Comparison of ENCODE assay signal across 12 cellular contexts in genomic region chr5:3600106-3600997, GRCh38. TPM values are rescaled to one million over a fixed set of nuclear protein-coding genes. Genes with fewer than 3 reads are reported as not detected.
DNase-seq lines count a peak whose midpoint lies in the region; ATAC-seq and TF ChIP-seq lines count a peak whose summit lies in the region.
"Had no signal": no experiment of that assay in that cellular context is flagged by ENCODE, and none has a peak within 500 bp of the region (broad histone marks: within the 10 kb centered on the region; RNA-seq: fewer than 3 reads in every experiment).

No MANE protein-coding gene starts in this region.

- H4K8ac ChIP-seq in mesenchymal stem cell (ENCODE audit: low read length) = no peak overlapping the region

- peaks cover 24% of the 10 kb centered on the region for H3K4me1 Mint-ChIP-seq in endodermal cell

- H3K4me2 ChIP-seq in mesenchymal stem cell (ENCODE audit: low read length, poor library complexity, severe bottlenecking) = no peak overlapping the region
- H3K4me2 ChIP-seq in Karpas-422 (ENCODE audit: low read depth, low read length, poor library complexity, severe bottlenecking) = no peak overlapping the region

- H3K9me2 ChIP-seq in Karpas-422 (replicated peaks; ENCODE audit: insufficient read depth, low read length) = no peaks in the 10 kb centered on the region

- no peaks in the 10 kb centered on the region for H3K9me3 Mint-ChIP-seq in endodermal cell

- no peak overlapping the region for H3K27ac ChIP-seq in endodermal cell (ENCODE audit: low read depth, low read length)
- no peak overlapping the region for H3K27ac ChIP-seq in mesenchymal stem cell (ENCODE audit: low read length, poor library complexity, severe bottlenecking)
- no peak overlapping the region for H3K27ac ChIP-seq in tibial nerve
- H3K27ac ChIP-seq in body of pancreas = no peak overlapping the region
- H3K27ac ChIP-seq in Karpas-422 (ENCODE audit: low read length) = no peak overlapping the region
- H3K27ac ChIP-seq: dorsolateral prefrontal cortex had no signal

- no peak for ATAC-seq in GM21619 (IDR thresholded peaks at IDR 0.05; ENCODE audit: unreplicated experiment)
- ATAC-seq in body of pancreas = no peak

- H3K9ac ChIP-seq in endodermal cell (ENCODE audit: extremely low read depth, low read length, poor library complexity, severe bottlenecking) (no peak overlapping the region), mesenchymal stem cell (ENCODE audit: low read length) (peak overlapping the region; percentile 49), Karpas-422 (ENCODE audit: low read length) (no peak overlapping the region)

- H2AFZ ChIP-seq in mesenchymal stem cell (ENCODE audit: low read depth, low read length) (no peak overlapping the region), Karpas-422 (ENCODE audit: low read length) (no peak overlapping the region)

- H2BK12ac ChIP-seq in mesenchymal stem cell (ENCODE audit: low read length in 2 of 2) = no peak overlapping the region

- peaks cover 6% of the 10 kb centered on the region for H3K4me1 ChIP-seq in endodermal cell (ENCODE audit: control insufficient read depth, insufficient read depth, low read length)
- peaks cover 10% of the 10 kb centered on the region for H3K4me1 ChIP-seq in mesenchymal stem cell (ENCODE audit: control insufficient read depth, insufficient read depth, low read depth, low read length)
- peaks cover 0 to 58% (median 11%) of the 10 kb centered on the region in 4 donors for H3K4me1 ChIP-seq in tibial nerve
- peaks cover 35% of the 10 kb centered on the region for H3K4me1 ChIP-seq in body of pancreas
- H3K4me1 ChIP-seq in Karpas-422 (ENCODE audit: low read length) = no peaks in the 10 kb centered on the region

- H3K27me3 ChIP-seq in endodermal cell (ENCODE audit: control insufficient read depth, insufficient read depth, low read length, poor library complexity, severe bottlenecking) (peaks cover 94% of the 10 kb centered on the region), mesenchymal stem cell (ENCODE audit: control insufficient read depth in 1 of 2, insufficient read depth in 1 of 2, low read length in 2 of 2) (peaks cover 0 to 81% of the 10 kb centered on the region in 2 experiments), tibial nerve (peaks cover 0 to 94% of the 10 kb centered on the region in 2 donors), body of pancreas (peaks cover 0 to 32% of the 10 kb centered on the region in 2 donors), Karpas-422 (ENCODE audit: low read length) (no peaks in the 10 kb centered on the region)

- no peak overlapping the region for H3K27ac Mint-ChIP-seq in endodermal cell

- no peak overlapping the region for H3K14ac ChIP-seq in mesenchymal stem cell (ENCODE audit: low read length in 2 of 2)

- no peaks in the 10 kb centered on the region for H3K36me3 Mint-ChIP-seq in endodermal cell (ENCODE audit: low read depth)

- WGBS in endodermal cell (ENCODE audit: insufficient coverage in 1 of 2, insufficient read length in 1 of 2), 2 experiments = 7 to 53% methylated on average over 6 to 66 of the region's 66 CpGs
- 1% methylated on average over 41 of the region's 66 CpGs for WGBS in mesenchymal stem cell
- WGBS in tibial nerve, 2 donors = 8 to 14% methylated on average over 42 to 51 of the region's 66 CpGs
- 0 to 2% methylated on average over 1 to 65 of the region's 66 CpGs for WGBS in body of pancreas, 2 donors

- H4K20me1 ChIP-seq in Karpas-422 (ENCODE audit: insufficient read depth, low read depth, low read length) = no peaks in the 10 kb centered on the region

- H2AK5ac ChIP-seq in mesenchymal stem cell (ENCODE audit: low read length, severe bottlenecking) = no peak overlapping the region

- no peak overlapping the region for H4K91ac ChIP-seq in mesenchymal stem cell (ENCODE audit: low read length)

- H2BK5ac ChIP-seq in mesenchymal stem cell (ENCODE audit: low read depth, low read length, poor library complexity, severe bottlenecking) = no peak overlapping the region

- no peak overlapping the region for H3K18ac ChIP-seq in mesenchymal stem cell (ENCODE audit: low read depth in 1 of 2, low read length in 2 of 2)

- no peak overlapping the region for H2BK15ac ChIP-seq in mesenchymal stem cell (ENCODE audit: low read depth, poor library complexity, severe bottlenecking)

- TF ChIP-seq CTCF in endodermal cell (conservative IDR thresholded peaks at IDR 0.05) = no peak
- no peak for TF ChIP-seq CTCF in tibial nerve (IDR thresholded peaks at IDR 0.05)
- no peak for TF ChIP-seq CTCF in body of pancreas (IDR thresholded peaks at IDR 0.05)

- H3K79me1 ChIP-seq in mesenchymal stem cell (replicated peaks; ENCODE audit: low read length, poor library complexity, severe bottlenecking) = no peaks in the 10 kb centered on the region

- no peak overlapping the region for H2BK120ac ChIP-seq in mesenchymal stem cell (ENCODE audit: low read depth, low read length)

- intact Hi-C loops in body of pancreas (cut with DNase I) = no loop called here

- no peak overlapping the region for H3K23ac ChIP-seq in mesenchymal stem cell (ENCODE audit: low read length in 2 of 2)

- H3K36me3 ChIP-seq in endodermal cell (ENCODE audit: control insufficient read depth, insufficient read depth, low read length) = no peaks in the 10 kb centered on the region
- H3K36me3 ChIP-seq in mesenchymal stem cell (ENCODE audit: control insufficient read depth in 1 of 2, insufficient read depth in 2 of 2, low read depth in 1 of 2, low read length in 2 of 2) = no peaks in the 10 kb centered on the region
- no peaks in the 10 kb centered on the region for H3K36me3 ChIP-seq in tibial nerve
- H3K36me3 ChIP-seq in body of pancreas (replicated peaks in 1 of 2; ENCODE audit: insufficient read depth in 1 of 2, low read depth in 2 of 2) = no peaks in the 10 kb centered on the region
- H3K36me3 ChIP-seq in Karpas-422 (ENCODE audit: insufficient read depth, low read length) = no peaks in the 10 kb centered on the region

- peak overlapping the region; percentile 60 for H3K4me3 ChIP-seq in endodermal cell (ENCODE audit: low read length)
- H3K4me3 ChIP-seq in mesenchymal stem cell (ENCODE audit: insufficient read depth in 1 of 2, low read depth in 1 of 2, low read length in 2 of 2) = peak overlapping the region in 1 of 2 experiments; percentile 56
- peak overlapping the region in 1 of 4 donors; percentile 24 for H3K4me3 ChIP-seq in tibial nerve
- H3K4me3 ChIP-seq in body of pancreas = no peak overlapping the region
- no peak overlapping the region for H3K4me3 ChIP-seq in Karpas-422 (ENCODE audit: low read length)
- H3K4me3 ChIP-seq: lung had no signal

- no peaks in the 10 kb centered on the region for H3K79me2 ChIP-seq in Karpas-422 (ENCODE audit: low read length)

- peak overlapping the region; percentile 59 for H3K4me3 Mint-ChIP-seq in endodermal cell

- H3K27me3 Mint-ChIP-seq in endodermal cell (ENCODE audit: insufficient read depth) = peaks cover 93% of the 10 kb centered on the region

- H3K4ac ChIP-seq in mesenchymal stem cell (ENCODE audit: low read depth in 1 of 2, low read length in 2 of 2) = no peak overlapping the region

- peak; percentile 15 for DNase-seq in stimulated activated CD4-positive, alpha-beta T cell treated with anti-CD3 and anti-CD28 coated beads, Interleukin-15, amount 100 ng/mL, for 24 hours
- no peak for DNase-seq in stimulated activated CD4-positive, alpha-beta T cell treated with anti-CD3 and anti-CD28 coated beads, Interleukin-4, amount 100 ng/mL, for 4 hours
- DNase-seq in endodermal cell = peak; percentile 90
- no peak for DNase-seq in mesenchymal stem cell
- no peak for DNase-seq in tibial nerve (ENCODE audit: low spot score in 2 of 2)
- no peak for DNase-seq in body of pancreas
- DNase-seq in Karpas-422 = no peak
- DNase-seq: dorsolateral prefrontal cortex; stimulated activated CD4-positive, alpha-beta T cell treated with anti-CD3 and anti-CD28 coated beads, Interleukin-12 subunit alpha, Interleukin-12 subunit beta, amount 100 ng/mL, for 4 hours had no signal

- TF ChIP-seq EP300 in tibial nerve (IDR thresholded peaks at IDR 0.05) = no peak

- H3K9me3 ChIP-seq in endodermal cell (ENCODE audit: control insufficient read depth, low read length) = no peaks in the 10 kb centered on the region
- no peaks in the 10 kb centered on the region for H3K9me3 ChIP-seq in mesenchymal stem cell (ENCODE audit: control insufficient read depth, low read length)
- no peaks in the 10 kb centered on the region for H3K9me3 ChIP-seq in tibial nerve
- no peaks in the 10 kb centered on the region for H3K9me3 ChIP-seq in body of pancreas
- H3K9me3 ChIP-seq in Karpas-422 (ENCODE audit: low read length) = peaks cover 10% of the 10 kb centered on the region

- TF ChIP-seq POLR2A in tibial nerve (IDR thresholded peaks at IDR 0.05) (no peak), body of pancreas (IDR thresholded peaks at IDR 0.05) (no peak)

RNA-seq across cellular contexts. Expression of gene IRX1, which starts 4.7 kb away (rescaled TPM):
- total RNA-seq in endodermal cell (1 to 10 TPM; 1.9 to 7.6 TPM), tibial nerve (1 to 10 TPM in 3 of 4 donors, under 1 TPM in 1; 0.30 to 3.1 (median 2.1) TPM), body of pancreas (under 1 TPM in 1 of 2 donors, not detected in 1; 0.78 TPM)
- 50.3 TPM for polyA plus RNA-seq in endodermal cell (2013, experiment 1 of 2)
- polyA plus RNA-seq in endodermal cell (2013, experiment 2 of 2) = 45.6 TPM
- not detected for polyA plus RNA-seq in mesenchymal stem cell (2013, experiment 1 of 2)
- polyA plus RNA-seq in mesenchymal stem cell (2013, experiment 2 of 2) = not detected
- not detected in 2 replicates for total RNA-seq in Karpas-422 (2014; rRNA removed; shearing (Covaris generic); ENCODE audit: low replicate concordance)
- total RNA-seq: OCI-LY7 had no signal

Comparison
In these comparisons a context has a peak if more than half of its experiments do, and no peak if none do; other contexts are left out.
1. DNase-seq: peak in stimulated activated CD4-positive, alpha-beta T cell treated with anti-CD3 and anti-CD28 coated beads, Interleukin-15, amount 100 ng/mL, for 24 hours (single experiment) and endodermal cell (single experiment); none in stimulated activated CD4-positive, alpha-beta T cell treated with anti-CD3 and anti-CD28 coated beads, Interleukin-4, amount 100 ng/mL, for 4 hours (0 of 2), mesenchymal stem cell (single experiment), tibial nerve (0 of 2), body of pancreas (0 of 4) and Karpas-422 (single experiment).